ENCODE assay signal across 1 cellular context in the genomic region with DNA sequence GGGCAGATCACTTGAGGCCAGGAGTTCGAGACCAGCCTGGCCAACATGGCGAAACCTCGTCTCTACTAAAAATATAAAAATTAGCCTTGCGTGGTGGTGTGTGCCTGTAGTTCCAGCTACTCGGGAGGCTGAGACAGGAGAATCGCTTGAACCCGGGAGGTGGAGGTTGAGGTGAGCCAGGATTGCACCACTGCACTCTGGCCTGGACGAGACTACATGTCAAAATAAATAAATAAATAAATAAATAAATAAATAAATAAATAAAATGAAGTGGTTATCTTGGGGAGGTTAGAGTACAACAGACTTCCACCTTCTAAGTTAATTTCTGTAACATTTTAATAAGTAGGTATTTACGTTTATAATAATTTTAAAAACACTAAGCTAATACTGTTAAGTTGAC. TPM values are rescaled to one million over a fixed set of nuclear protein-coding genes. Genes with fewer than 3 reads are reported as not detected.
"Had no signal": no experiment of that assay in that cellular context is flagged by ENCODE, and none has a peak within 500 bp of the region (broad histone marks: within the 10 kb centered on the region; RNA-seq: fewer than 3 reads in every experiment).

No MANE protein-coding gene starts in this region.

RNA-seq across cellular contexts. Expression of gene ZNF503, which starts 31.7 kb away (rescaled TPM):
- polyA plus RNA-seq: naive thymus-derived CD4-positive, alpha-beta T cell had no signal
